Comparison of ENCODE assay signal across 22 cellular contexts in genomic region chr5:103280962-103281361, GRCh38. TPM values are rescaled to one million over a fixed set of nuclear protein-coding genes. Genes with fewer than 3 reads are reported as not detected.
DNase-seq lines count a peak whose midpoint lies in the region; ATAC-seq, FAIRE-seq and TF ChIP-seq lines count a peak whose summit lies in the region.
"Had no signal": no experiment of that assay in that cellular context is flagged by ENCODE, and none has a peak within 500 bp of the region (broad histone marks: within the 10 kb centered on the region; RNA-seq: fewer than 3 reads in every experiment).

No MANE protein-coding gene starts in this region.

- H3K4me3 ChIP-seq in GM23338 (no peak overlapping the region), K562 (no peak overlapping the region), neutrophil (ENCODE audit: low read depth in 1 of 2, low read length in 1 of 2) (no peak overlapping the region)
- H3K4me3 ChIP-seq: BLaER1 had no signal

- H3K4me1 Mint-ChIP-seq in GM23338 = no peaks in the 10 kb centered on the region
- no peaks in the 10 kb centered on the region for H3K4me1 Mint-ChIP-seq in stimulated activated effector memory CD8-positive, alpha-beta T cell treated with anti-CD3 and anti-CD28 coated beads, Interleukin-12 subunit alpha, Interleukin-12 subunit beta, amount 100 ng/mL, for 72 hours
- H3K4me1 Mint-ChIP-seq: B cell had no signal

- no peaks in the 10 kb centered on the region for H3K4me1 ChIP-seq in GM23338 (ENCODE audit: insufficient read depth)
- peaks cover 0 to 8% of the 10 kb centered on the region in 2 experiments; a peak in 2 of 5 replicates for H3K4me1 ChIP-seq in K562 (replicated peaks in 1 of 2; ENCODE audit: control insufficient read depth in 2 of 2, insufficient read depth in 2 of 2, low read length in 2 of 2)
- H3K4me1 ChIP-seq in neutrophil (ENCODE audit: control insufficient read depth in 1 of 2, insufficient read depth in 1 of 2, low read depth in 1 of 2, low read length in 1 of 2) = peaks cover 19 to 23% of the 10 kb centered on the region in 2 experiments
- H3K4me1 ChIP-seq: BLaER1, Caco-2 had no signal

- peaks cover 2% of the 10 kb centered on the region for H3K27me3 Mint-ChIP-seq in GM23338 (ENCODE audit: insufficient read depth, low read depth, poor library complexity)
- H3K27me3 Mint-ChIP-seq: B cell; CD4-positive, CD25-positive, alpha-beta regulatory T cell had no signal

- no peak for TF ChIP-seq POLR2A in K562 (conservative IDR thresholded peaks at IDR 0.05)

- no peaks in the 10 kb centered on the region for H3K9me2 ChIP-seq in GM23338 (ENCODE audit: insufficient read depth)

- in situ Hi-C loops in K562 (cut with MboI) = no loop called here

- no peak for TF ChIP-seq CTCF in GM23338 (conservative IDR thresholded peaks at IDR 0.05; ENCODE audit: low read depth in 2 of 2)
- TF ChIP-seq CTCF in K562 (IDR thresholded peaks at IDR 0.05 in 2 of 3, conservative IDR thresholded peaks at IDR 0.05 in 1 of 3; ENCODE audit: insufficient read depth in 2 of 3, low read depth in 1 of 3, low read length in 3 of 3) = 0 out of 6 replicates have a peak, but pooled peaks of 1 of the 3 experiments have one; percentile 9
- TF ChIP-seq CTCF in neutrophil (IDR thresholded peaks at IDR 0.05) = no peak

- no peak overlapping the region for H3K27ac Mint-ChIP-seq in GM23338
- H3K27ac Mint-ChIP-seq in stimulated activated effector memory CD8-positive, alpha-beta T cell treated with anti-CD3 and anti-CD28 coated beads, Interleukin-12 subunit alpha, Interleukin-12 subunit beta, amount 100 ng/mL, for 72 hours = no peak overlapping the region
- H3K27ac Mint-ChIP-seq: B cell; CD4-positive, CD25-positive, alpha-beta regulatory T cell; CD8-positive, alpha-beta T cell had no signal

- H3K9ac ChIP-seq in K562 (ENCODE audit: insufficient read depth in 1 of 2, low read depth in 2 of 2, low read length in 2 of 2) = no peak overlapping the region
- H3K9ac ChIP-seq: BLaER1 had no signal

- H3K36me3 Mint-ChIP-seq in GM23338 (ENCODE audit: low read depth) = peaks cover 10% of the 10 kb centered on the region; the same call in 2 of the 3 replicates
- peaks cover 22% of the 10 kb centered on the region for H3K36me3 Mint-ChIP-seq in stimulated activated effector memory CD8-positive, alpha-beta T cell treated with anti-CD3 and anti-CD28 coated beads, Interleukin-12 subunit alpha, Interleukin-12 subunit beta, amount 100 ng/mL, for 72 hours

- intact Hi-C loops in K562 (cut with micrococcal nuclease) = no loop called here

- FAIRE-seq in K562 (lab: Jason Lieb, UNC) = peak; percentile 72
- FAIRE-seq: A204.1, G401.6, GM12892, H1 had no signal

- ATAC-seq in GM23338 (peak; percentile 40; the same call in 1 of the 3 replicates), K562 (peak; percentile 87), HG03521 (IDR thresholded peaks at IDR 0.05; ENCODE audit: unreplicated experiment) (no peak)
- ATAC-seq in stimulated activated effector memory CD8-positive, alpha-beta T cell treated with anti-CD3 and anti-CD28 coated beads, Interleukin-12 subunit alpha, Interleukin-12 subunit beta, amount 100 ng/mL, for 72 hours = no peak
- ATAC-seq: CD8-positive, alpha-beta T cell had no signal

- no peak overlapping the region for H3K27ac ChIP-seq in GM23338 (ENCODE audit: low read depth)
- H3K27ac ChIP-seq in K562 (ENCODE audit: extremely low read depth, low read depth, low read length) = no peak overlapping the region
- H3K27ac ChIP-seq in neutrophil = peak overlapping the region; percentile 71
- H3K27ac ChIP-seq: 22Rv1, BLaER1, C4-2B had no signal

- H3K27me3 ChIP-seq in GM23338 (ENCODE audit: insufficient read depth) (no peaks in the 10 kb centered on the region), K562 (ENCODE audit: control insufficient read depth in 2 of 2, insufficient read depth in 2 of 2, low read length in 2 of 2) (no peaks in the 10 kb centered on the region), neutrophil (no peaks in the 10 kb centered on the region)
- H3K27me3 ChIP-seq: BLaER1 had no signal

- no peak for TF ChIP-seq RAD21 in K562 (CRISPR knock-in tag; conservative IDR thresholded peaks at IDR 0.05 in 1 of 2, IDR thresholded peaks at IDR 0.05 in 1 of 2)

- H3K9me3 Mint-ChIP-seq in GM23338 = no peaks in the 10 kb centered on the region
- H3K9me3 Mint-ChIP-seq in stimulated activated effector memory CD8-positive, alpha-beta T cell treated with anti-CD3 and anti-CD28 coated beads, Interleukin-12 subunit alpha, Interleukin-12 subunit beta, amount 100 ng/mL, for 72 hours = no peaks in the 10 kb centered on the region
- H3K9me3 Mint-ChIP-seq: CD4-positive, CD25-positive, alpha-beta regulatory T cell; CD8-positive, alpha-beta T cell had no signal

- H3K4me2 ChIP-seq in GM23338 (no peak overlapping the region), K562 (ENCODE audit: insufficient read depth, low read length) (peak overlapping the region; percentile 40; the same call in 1 of the 2 replicates)
- H3K4me2 ChIP-seq: BLaER1 had no signal

- H2AFZ ChIP-seq in GM23338 (no peak overlapping the region), K562 (ENCODE audit: low read depth, low read length) (no peak overlapping the region)

- no peaks in the 10 kb centered on the region for H3F3A ChIP-seq in GM23338 (replicated peaks; ENCODE audit: low read depth)

- POLR2A ChIA-PET in K562 (lab: Yijun Ruan, JAX) = interaction anchor here (0.8 to 1.0 kb wide), 2 partner anchors 80 to 1141 kb away, joined by 3 read pairs; no protein-coding TSS in a partner anchor

- H3K9me3 ChIP-seq in K562 (replicated peaks; ENCODE audit: control insufficient read depth, insufficient read depth, low read depth, low read length) = no peaks in the 10 kb centered on the region
- no peaks in the 10 kb centered on the region for H3K9me3 ChIP-seq in neutrophil
- H3K9me3 ChIP-seq: BLaER1, Caco-2 had no signal

- H3K4me3 Mint-ChIP-seq in GM23338 = no peak overlapping the region
- H3K4me3 Mint-ChIP-seq in stimulated activated effector memory CD8-positive, alpha-beta T cell treated with anti-CD3 and anti-CD28 coated beads, Interleukin-12 subunit alpha, Interleukin-12 subunit beta, amount 100 ng/mL, for 72 hours = no peak overlapping the region
- H3K4me3 Mint-ChIP-seq: B cell; CD4-positive, CD25-positive, alpha-beta regulatory T cell; CD8-positive, alpha-beta T cell had no signal

- H3K79me2 ChIP-seq in GM23338 (replicated peaks; ENCODE audit: insufficient read depth) (peaks cover 8% of the 10 kb centered on the region; the same call in 1 of the 2 replicates), K562 (ENCODE audit: control insufficient read depth, insufficient read depth, low read length) (0 out of 3 replicates have a peak, but pooled peaks cover 2% of the 10 kb centered on the region)

- no TSS peak for BruUV-seq in K562 (replicated peaks; lab: Mats Ljungman, UMichigan)

- DNase-seq in GM23338 (ENCODE audit: low spot score) (peak; percentile 10), OCI-M1 (lab: John Stamatoyannopoulos, UW) (peak; percentile 33), K562 (ENCODE audit: extremely low read depth in 1 of 4, low spot score in 3 of 4) (peak in 3 of 4 experiments; percentile 18 to 51 (median 39)), NCI-H187 treated with DMSO at 0.1 percent for 48 hours (lab: John Stamatoyannopoulos, UW) (no peak)
- DNase-seq in stimulated activated effector memory CD8-positive, alpha-beta T cell treated with anti-CD3 and anti-CD28 coated beads, Interleukin-12 subunit alpha, Interleukin-12 subunit beta, amount 100 ng/mL, for 72 hours (ENCODE audit: low spot score in 2 of 2) = no peak
- DNase-seq: Caco-2; CD4-positive, CD25-positive, alpha-beta regulatory T cell; CD8-positive, alpha-beta T cell; DMS153; DND-41; H7; HCEC 1CT had no signal

- H3K36me3 ChIP-seq in GM23338 (ENCODE audit: insufficient read depth) (no peaks in the 10 kb centered on the region), K562 (ENCODE audit: control insufficient read depth, insufficient read depth, low read length) (peaks cover 19% of the 10 kb centered on the region), neutrophil (peaks cover 8% of the 10 kb centered on the region)

- 24% methylated on average over 3 of the region's 3 CpGs for WGBS in K562 (ENCODE audit: insufficient coverage, low coverage, missing lambda C conversion rate)

- no peaks in the 10 kb centered on the region for H4K20me1 ChIP-seq in GM23338 (replicated peaks; ENCODE audit: insufficient read depth)
- H4K20me1 ChIP-seq in K562 (replicated peaks; ENCODE audit: control insufficient read depth, insufficient read depth, low read length) = no peaks in the 10 kb centered on the region
- H4K20me1 ChIP-seq: BLaER1 had no signal

- no peak for TF ChIP-seq EP300 in K562 (IDR thresholded peaks at IDR 0.05; ENCODE audit: low read length)

- no peaks in the 10 kb centered on the region for H3K9me1 ChIP-seq in K562 (ENCODE audit: control insufficient read depth, insufficient read depth, low read length)

- CTCF ChIA-PET in K562 (lab: Yijun Ruan, JAX; ENCODE audit: low intra/inter-chr PET ratio) = no interaction called here

TF ChIP-seq in GM23338, 12 proteins besides CTCF, POLR2A, EP300 and RAD21 (continues in another document):
- TF ChIP-seq STAT1 (IDR thresholded peaks at IDR 0.05; ENCODE audit: unreplicated experiment) = no peak
- no peak for TF ChIP-seq EZH2 (IDR thresholded peaks at IDR 0.05; ENCODE audit: low read depth, unreplicated experiment)

TF ChIP-seq in K562, 482 proteins besides CTCF, POLR2A, EP300 and RAD21 (continues in another document):
- TF ChIP-seq ZNF696 (CRISPR knock-in tag; conservative IDR thresholded peaks at IDR 0.05) (no peak), ZBTB17 (CRISPR knock-in tag; IDR thresholded peaks at IDR 0.05) (peak; percentile 95), ZKSCAN1 (IDR thresholded peaks at IDR 0.05; ENCODE audit: low read depth, low read length) (no peak), HDAC2 (IDR thresholded peaks at IDR 0.05) (no peak)

RNA-seq across cellular contexts. Expression of gene MACIR, which starts 22.4 kb away (rescaled TPM):
- total RNA-seq in GM23338 (2014; rRNA removed; shearing (Covaris generic)) = 26.4 and 27.6 TPM in 2 replicates
- polyA plus RNA-seq in GM23338 (2016; fragmentation: Nextera tagmentation; extraction: Ambion mirVana) = 11.7 and 13.4 TPM in 2 replicates
- 5.9 and 8.4 TPM in 2 replicates for total RNA-seq in K562 (2011; cell fraction: chromatin; rRNA removed; ENCODE audit: low replicate concordance)
- total RNA-seq in K562 (2011; cell fraction: nucleolus; rRNA removed) = 2.3 and 3.8 TPM in 2 replicates
- 7.5 and 10.8 TPM in 2 replicates for total RNA-seq in K562 (2011; cell fraction: nucleoplasm; rRNA removed)
- total RNA-seq in K562 (2014; rRNA removed) = 6.2 and 8.6 TPM in 2 replicates
- total RNA-seq in K562 (2014; rRNA removed; fragmentation: Illumina TruSeq; extraction: Trizol) = 10.3 and 10.6 TPM in 2 replicates
- total RNA-seq in K562 (2015; rRNA removed; fragmentation: Illumina TruSeq; extraction: Trizol) = 9.4 and 10.6 TPM in 2 replicates
- total RNA-seq in K562 (2021) = 9.4 and 10.5 TPM in 2 replicates
- 9.5 and 9.9 TPM in 2 replicates for polyA plus RNA-seq in K562 (2011; rRNA removed)
- polyA plus RNA-seq in K562 (2011; cell fraction: cytosol; rRNA removed) = 5.0 and 5.9 TPM in 2 replicates
- 7.1 and 7.6 TPM in 2 replicates for polyA plus RNA-seq in K562 (2011; cell fraction: nucleus; rRNA removed)
- polyA plus RNA-seq in K562 (2012) = 7.0 TPM in 2 replicates
- polyA plus RNA-seq in K562 (2014; fragmentation: Illumina TruSeq; extraction: Trizol) = 10.4 and 11.6 TPM in 2 replicates
- polyA plus RNA-seq in K562 (2014; fragmentation: Nextera tagmentation; extraction: Ambion mirVana) = 1 to 10 TPM; 1.4 to 2.7 TPM
- 8.1 and 9.3 TPM in 2 replicates for polyA plus RNA-seq in K562 (2014; rRNA removed)
- 12.7 and 12.8 TPM in 2 replicates for polyA minus RNA-seq in K562 (2011; rRNA and poly(A)+ RNA removed)
- 4.8 and 6.3 TPM in 2 replicates for polyA minus RNA-seq in K562 (2011; cell fraction: cytosol; rRNA and poly(A)+ RNA removed)
- polyA minus RNA-seq in K562 (2011; cell fraction: nucleus; rRNA and poly(A)+ RNA removed) = 4.8 and 8.6 TPM in 2 replicates

Comparison
In these comparisons a context has a peak if more than half of its experiments do, and no peak if none do; other contexts are left out.
1. ATAC-seq: peak in GM23338 (single experiment) and K562 (single experiment); none in HG03521 (single experiment) and stimulated activated effector memory CD8-positive, alpha-beta T cell treated with anti-CD3 and anti-CD28 coated beads, Interleukin-12 subunit alpha, Interleukin-12 subunit beta, amount 100 ng/mL, for 72 hours (single experiment).
2. DNase-seq: peak in GM23338 (single experiment), OCI-M1 (single experiment) and K562 (3 of 4); none in NCI-H187 treated with DMSO at 0.1 percent for 48 hours (single experiment) and stimulated activated effector memory CD8-positive, alpha-beta T cell treated with anti-CD3 and anti-CD28 coated beads, Interleukin-12 subunit alpha, Interleukin-12 subunit beta, amount 100 ng/mL, for 72 hours (0 of 2).